Comparison of ENCODE assay signal across 22 cellular contexts in the genomic region with DNA sequence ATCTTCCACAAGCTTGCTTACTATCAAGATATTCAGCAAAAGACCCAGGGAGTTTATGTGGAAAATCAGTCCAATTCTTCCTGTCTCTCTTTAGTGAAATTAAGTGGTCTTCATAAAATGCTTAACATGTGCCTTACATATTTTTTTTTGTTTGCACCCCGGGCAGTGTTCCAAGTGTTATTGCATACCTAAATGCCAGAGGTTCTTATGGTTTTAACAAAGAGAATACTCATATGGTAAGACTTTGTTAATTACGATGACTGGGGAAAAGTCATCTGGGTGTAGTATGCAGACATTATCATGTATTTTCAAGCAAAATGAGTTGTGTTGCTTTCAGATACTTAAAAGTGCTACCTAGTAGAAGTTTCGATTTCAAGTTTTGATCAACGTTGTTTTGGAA.
DNase-seq lines count a peak whose midpoint lies in the region; FAIRE-seq and TF ChIP-seq lines count a peak whose summit lies in the region.
"Had no signal": no experiment of that assay in that cellular context is flagged by ENCODE, and none has a peak within 500 bp of the region (broad histone marks: within the 10 kb centered on the region; RNA-seq: fewer than 3 reads in every experiment).

No MANE protein-coding gene starts in this region.

- H3K36me3 ChIP-seq in H7 (replicated peaks; ENCODE audit: control insufficient read depth, insufficient read depth, low read length) (no peaks in the 10 kb centered on the region), right atrium auricular region (no peaks in the 10 kb centered on the region)
- H3K36me3 ChIP-seq: adrenal gland, colonic mucosa, lower lobe of right lung, sigmoid colon had no signal

- no peak overlapping the region for H3K23ac ChIP-seq in H9 (ENCODE audit: insufficient read length, low read depth, low read length)

- H3K56ac ChIP-seq in H9 (ENCODE audit: insufficient read length, low read depth, low read length): no peak overlapping the region

- H3T11ph ChIP-seq in H9 (ENCODE audit: low read length): no peak overlapping the region

- TF ChIP-seq POLR2A in H54 (IDR thresholded peaks at IDR 0.05; ENCODE audit: low read depth, low read length): no peak

- H3K27ac ChIP-seq in H9 (ENCODE audit: insufficient read length, low read depth, low read length) (no peak overlapping the region), right atrium auricular region (no peak overlapping the region)
- H3K27ac ChIP-seq: A549, adrenal gland, colonic mucosa, lower lobe of right lung, sigmoid colon had no signal

- intact Hi-C loops in activated CD4-positive, alpha-beta T cell treated with anti-CD3 and anti-CD28 coated beads, Interleukin-2, amount 10 ng/mL, durations not matched to agents 24 days and 14 days (cut with micrococcal nuclease): no loop called here

- H3K79me1 ChIP-seq in H9 (ENCODE audit: insufficient read depth, low read depth, low read length, poor library complexity, severe bottlenecking): no peaks in the 10 kb centered on the region

- no peaks in the 10 kb centered on the region for H3K79me2 ChIP-seq in H9 (ENCODE audit: insufficient read depth, low read length)

- no peaks in the 10 kb centered on the region for H3K9me3 Mint-ChIP-seq in H9
- H3K9me3 Mint-ChIP-seq in activated CD4-positive, alpha-beta T cell treated with anti-CD3 and anti-CD28 coated beads, Interleukin-2, amount 10 ng/mL, durations not matched to agents 24 days and 14 days: no peaks in the 10 kb centered on the region
- H3K9me3 Mint-ChIP-seq: activated T-helper 17 cell treated with anti-CD3 and anti-CD28 coated beads, Interleukin-2, amount 50 U/mL, for 72 hours; T-helper 2 cell treated with Interferon-gamma antibody and Interleukin-4, amounts not matched to agents 5 μg/mL and 100 μg/mL, for 36 hours had no signal

- H4K5ac ChIP-seq in H9 (ENCODE audit: insufficient read length, low read depth, low read length): no peak overlapping the region

- no peak overlapping the region for H3K4me3 Mint-ChIP-seq in H9
- no peak overlapping the region for H3K4me3 Mint-ChIP-seq in activated CD4-positive, alpha-beta T cell treated with anti-CD3 and anti-CD28 coated beads, Interleukin-2, amount 10 ng/mL, durations not matched to agents 24 days and 14 days
- H3K4me3 Mint-ChIP-seq: activated T-helper 17 cell treated with anti-CD3 and anti-CD28 coated beads, Interleukin-2, amount 50 U/mL, for 72 hours; CD4-positive, alpha-beta memory T cell; T-helper 2 cell treated with Interferon-gamma antibody and Interleukin-4, amounts not matched to agents 5 μg/mL and 100 μg/mL, for 36 hours had no signal

- H3K9ac ChIP-seq in H9 (ENCODE audit: extremely low read depth, insufficient read length, low read length): no peak overlapping the region

- H3K4me1 Mint-ChIP-seq in H9: peaks cover 9 to 12% of the 10 kb centered on the region in 2 experiments
- H3K4me1 Mint-ChIP-seq in activated CD4-positive, alpha-beta T cell treated with anti-CD3 and anti-CD28 coated beads, Interleukin-2, amount 10 ng/mL, durations not matched to agents 24 days and 14 days: no peaks in the 10 kb centered on the region
- H3K4me1 Mint-ChIP-seq: activated T-helper 17 cell treated with anti-CD3 and anti-CD28 coated beads, Interleukin-2, amount 50 U/mL, for 72 hours; CD4-positive, alpha-beta memory T cell had no signal

- H2AFZ ChIP-seq in H9 (ENCODE audit: low read length): no peak overlapping the region

- no peaks in the 10 kb centered on the region for H3K9me3 ChIP-seq in H9 (ENCODE audit: control insufficient read depth, low read depth, low read length)
- H3K9me3 ChIP-seq in right atrium auricular region: no peaks in the 10 kb centered on the region
- H3K9me3 ChIP-seq: A549, adrenal gland, colonic mucosa, lower lobe of right lung, sigmoid colon had no signal

- in situ Hi-C loops in SK-MEL-5 (cut with HindIII; ENCODE audit: low pct_unique_long_range_greater_than_20kb, low sequenced_read_pairs): no loop called here

- DNase-seq in AG08395 (ENCODE audit: low spot score): peak; percentile 28
- DNase-seq in H54 (ENCODE audit: insufficient read length, low spot score): no peak
- DNase-seq in SK-MEL-5 (ENCODE audit: low read depth, low spot score): peak; percentile 38
- peak; percentile 33 for DNase-seq in epithelial cell of esophagus (ENCODE audit: low read depth)
- no peak for DNase-seq in H9
- DNase-seq in activated CD4-positive, alpha-beta T cell treated with anti-CD3 and anti-CD28 coated beads, Interleukin-2, amount 10 ng/mL, durations not matched to agents 24 days and 14 days: no peak
- DNase-seq in H7: no peak
- no peak for DNase-seq in right atrium auricular region (ENCODE audit: low spot score)
- DNase-seq: activated CD4-positive, CD25-positive, alpha-beta regulatory T cell treated with anti-CD3 and anti-CD28 coated beads, Interleukin-2, amount 50 U/mL, for 72 hours; adrenal gland; CD4-positive, alpha-beta memory T cell; colonic mucosa; glutamatergic neuron; GOT3; lower lobe of right lung; NCI-H2029; NCI-H510A treated with DMSO at 0.1 percent for 48 hours; sigmoid colon; stimulated activated CD4-positive, alpha-beta T cell treated with anti-CD3 and anti-CD28 coated beads, Interleukin-2, amount 100 ng/mL, for 24 hours had no signal

- no peak overlapping the region for H2BK120ac ChIP-seq in H9 (ENCODE audit: low read depth, low read length, poor library complexity, severe bottlenecking)

- H2BK5ac ChIP-seq in H9 (ENCODE audit: insufficient read length, low read length): no peak overlapping the region

- no peaks in the 10 kb centered on the region for H3K23me2 ChIP-seq in H9 (ENCODE audit: insufficient read length, low read depth, low read length, poor library complexity, severe bottlenecking)

- TF ChIP-seq CTCF in epithelial cell of esophagus (IDR thresholded peaks at IDR 0.05; ENCODE audit: insufficient read depth, low read depth, low read length, missing control alignments) (no peak), H9 (conservative IDR thresholded peaks at IDR 0.05) (no peak), right atrium auricular region (IDR thresholded peaks at IDR 0.05) (no peak)

- H3K27me3 ChIP-seq in H9 (ENCODE audit: insufficient read depth, low read length) (no peaks in the 10 kb centered on the region), H7 (ENCODE audit: control insufficient read depth, insufficient read depth, low read length) (no peaks in the 10 kb centered on the region), right atrium auricular region (no peaks in the 10 kb centered on the region)
- H3K27me3 ChIP-seq: adrenal gland, colonic mucosa, sigmoid colon had no signal

- H3K4me3 ChIP-seq in epithelial cell of esophagus (ENCODE audit: low read length): no peak overlapping the region
- no peak overlapping the region for H3K4me3 ChIP-seq in H7 (ENCODE audit: insufficient read depth, low read depth, low read length)
- H3K4me3 ChIP-seq in right atrium auricular region: no peak overlapping the region
- H3K4me3 ChIP-seq: A549, adrenal gland, colonic mucosa, lower lobe of right lung, sigmoid colon had no signal

- no peak overlapping the region for H3K27ac Mint-ChIP-seq in H9
- no peak overlapping the region for H3K27ac Mint-ChIP-seq in activated CD4-positive, alpha-beta T cell treated with anti-CD3 and anti-CD28 coated beads, Interleukin-2, amount 10 ng/mL, durations not matched to agents 24 days and 14 days
- H3K27ac Mint-ChIP-seq: activated T-helper 17 cell treated with anti-CD3 and anti-CD28 coated beads, Interleukin-2, amount 50 U/mL, for 72 hours; CD4-positive, alpha-beta memory T cell; T-helper 2 cell treated with Interferon-gamma antibody and Interleukin-4, amounts not matched to agents 5 μg/mL and 100 μg/mL, for 36 hours had no signal

- H2BK20ac ChIP-seq in H9 (ENCODE audit: low read depth, low read length, poor library complexity, severe bottlenecking): no peak overlapping the region

- no peak overlapping the region for H3K4ac ChIP-seq in H9 (ENCODE audit: low read depth, low read length)

- H4K20me1 ChIP-seq in H9 (ENCODE audit: control insufficient read depth, insufficient read depth, insufficient read length): no peaks in the 10 kb centered on the region

- FAIRE-seq in H54 (lab: Jason Lieb, UNC): peak; percentile 45
- FAIRE-seq: A549 had no signal

- H3K27me3 Mint-ChIP-seq in H9 (ENCODE audit: low read depth): no peaks in the 10 kb centered on the region
- H3K27me3 Mint-ChIP-seq in activated CD4-positive, alpha-beta T cell treated with anti-CD3 and anti-CD28 coated beads, Interleukin-2, amount 10 ng/mL, durations not matched to agents 24 days and 14 days: no peaks in the 10 kb centered on the region
- H3K27me3 Mint-ChIP-seq: activated T-helper 17 cell treated with anti-CD3 and anti-CD28 coated beads, Interleukin-2, amount 50 U/mL, for 72 hours; CD4-positive, alpha-beta memory T cell had no signal

- no CpG with 5 or more reads among the region's 4 CpGs for WGBS in H9 (ENCODE audit: extremely low coverage, insufficient read length, low lambda C conversion rate)

- H3K36me3 Mint-ChIP-seq in H9 (ENCODE audit: insufficient read depth in 1 of 3, low read depth in 3 of 3): no peaks in the 10 kb centered on the region
- H3K36me3 Mint-ChIP-seq in activated CD4-positive, alpha-beta T cell treated with anti-CD3 and anti-CD28 coated beads, Interleukin-2, amount 10 ng/mL, durations not matched to agents 24 days and 14 days (ENCODE audit: low read depth): no peaks in the 10 kb centered on the region
- H3K36me3 Mint-ChIP-seq: CD4-positive, alpha-beta memory T cell had no signal

- no peak overlapping the region for H3K4me2 ChIP-seq in H9 (ENCODE audit: insufficient read depth, insufficient read length, low read length)
- H3K4me2 ChIP-seq: A549 had no signal

- H4K8ac ChIP-seq in H9 (replicated peaks; ENCODE audit: insufficient read length, low read depth, low read length): no peak overlapping the region

- no peak overlapping the region for H2AK5ac ChIP-seq in H9 (ENCODE audit: insufficient read length, low read length)

- no peaks in the 10 kb centered on the region for H3K4me1 ChIP-seq in H9 (ENCODE audit: insufficient read depth, low read length)
- H3K4me1 ChIP-seq in right atrium auricular region: peaks cover 0 to 9% of the 10 kb centered on the region in 2 donors
- H3K4me1 ChIP-seq: A549, colonic mucosa, lower lobe of right lung had no signal

- H3K18ac ChIP-seq in H9 (ENCODE audit: insufficient read length, low read depth, low read length): no peak overlapping the region

- H3K14ac ChIP-seq in H9 (ENCODE audit: insufficient read depth, low read length): no peak overlapping the region

- no peak overlapping the region for H2BK12ac ChIP-seq in H9 (ENCODE audit: insufficient read length, low read depth, low read length)

- no peak overlapping the region for H2BK15ac ChIP-seq in H9 (ENCODE audit: low read depth, low read length)

- H4K91ac ChIP-seq in H9 (ENCODE audit: insufficient read length, low read depth, low read length): no peak overlapping the region

Comparison
In these comparisons a context has a peak if more than half of its experiments do, and no peak if none do; other contexts are left out.
1. DNase-seq: peak in AG08395 (single experiment), SK-MEL-5 (single experiment) and epithelial cell of esophagus (single experiment); none in H54 (single experiment), H9 (single experiment), activated CD4-positive, alpha-beta T cell treated with anti-CD3 and anti-CD28 coated beads, Interleukin-2, amount 10 ng/mL, durations not matched to agents 24 days and 14 days (single experiment), H7 (single experiment) and right atrium auricular region (single experiment).